In genomic region chr17:82103588-82104451, GRCh38 we compare ENCODE assay signal across 1 cellular context.
TF ChIP-seq lines count a peak whose summit lies in the region.

No MANE protein-coding gene starts in this region.

TF ChIP-seq in HepG2, 621 proteins besides CTCF, POLR2A, EP300 and RAD21 (continued from another document):
- TF ChIP-seq USF2 (IDR thresholded peaks at IDR 0.05; ENCODE audit: low read depth, low read length) = no peak
- peak; percentile 52; the same call in 1 of the 2 replicates for TF ChIP-seq USF2 (CRISPR knock-in tag; IDR thresholded peaks at IDR 0.05; ENCODE audit: borderline replicate concordance)
- TF ChIP-seq U2AF1 (optimal IDR thresholded peaks at IDR 0.05; ENCODE audit: low read depth, low read length) = no peak
- TF ChIP-seq NR2F1 (CRISPR knock-in tag; IDR thresholded peaks at IDR 0.05) = peak; percentile 77 to 79; a peak in 2 of 4 replicates
- TF ChIP-seq EEA1 (CRISPR knock-in tag; IDR thresholded peaks at IDR 0.05; ENCODE audit: borderline replicate concordance) = peak; percentile 76; the same call in 1 of the 2 replicates
- peak; percentile 59; the same call in 1 of the 2 replicates for TF ChIP-seq ZMYM3 (CRISPR knock-in tag; IDR thresholded peaks at IDR 0.05)
- TF ChIP-seq ZBTB33 (CRISPR knock-in tag; IDR thresholded peaks at IDR 0.05) = peak; percentile 61
- peak; percentile 64 for TF ChIP-seq ZNF121 (CRISPR knock-in tag; IDR thresholded peaks at IDR 0.05)
- TF ChIP-seq TRAFD1 (CRISPR knock-in tag; IDR thresholded peaks at IDR 0.05; ENCODE audit: borderline replicate concordance) = no peak
- TF ChIP-seq ATF6 (CRISPR knock-in tag; conservative IDR thresholded peaks at IDR 0.05) = no peak
- 0 out of 2 replicates have a peak, but pooled peaks have one; percentile 72 for TF ChIP-seq HNRNPL (IDR thresholded peaks at IDR 0.05; ENCODE audit: low read depth, low read length)
- peak; percentile 80; the same call in 1 of the 2 replicates for TF ChIP-seq KDM4B (CRISPR knock-in tag; IDR thresholded peaks at IDR 0.05)
- TF ChIP-seq ELK4 (CRISPR knock-in tag; IDR thresholded peaks at IDR 0.05; ENCODE audit: borderline replicate concordance) = no peak
- TF ChIP-seq HMG20B (CRISPR knock-in tag; conservative IDR thresholded peaks at IDR 0.05) = peak; percentile 90; the same call in 1 of the 2 replicates
- TF ChIP-seq MED1 (CRISPR knock-in tag; IDR thresholded peaks at IDR 0.05) = peak; percentile 95
- TF ChIP-seq MAFK (conservative IDR thresholded peaks at IDR 0.05 in 1 of 2, IDR thresholded peaks at IDR 0.05 in 1 of 2; ENCODE audit: low read length in 2 of 2) = no peak
- TF ChIP-seq ZBTB1 (CRISPR knock-in tag; IDR thresholded peaks at IDR 0.05; ENCODE audit: borderline replicate concordance) = no peak
- TF ChIP-seq SATB2 (CRISPR knock-in tag; IDR thresholded peaks at IDR 0.05) = 0 out of 2 replicates have a peak, but pooled peaks have one; percentile 29
- peak; percentile 65; the same call in 1 of the 2 replicates for TF ChIP-seq ZNF263 (CRISPR knock-in tag; IDR thresholded peaks at IDR 0.05)
- peak; percentile 42 for TF ChIP-seq SRSF1 (optimal IDR thresholded peaks at IDR 0.05; ENCODE audit: low read depth, low read length)
- TF ChIP-seq ZSCAN25 (CRISPR knock-in tag; IDR thresholded peaks at IDR 0.05) = peak; percentile 75; the same call in 1 of the 2 replicates
- TF ChIP-seq KLF9 (CRISPR knock-in tag; IDR thresholded peaks at IDR 0.05; ENCODE audit: low read depth) = no peak
- peak; percentile 76 for TF ChIP-seq HNF4A (CRISPR knock-in tag; IDR thresholded peaks at IDR 0.05)
- no peak for TF ChIP-seq ATM (IDR thresholded peaks at IDR 0.05; ENCODE audit: borderline replicate concordance)
- peak; percentile 55; the same call in 1 of the 2 replicates for TF ChIP-seq ZNF230 (CRISPR knock-in tag; IDR thresholded peaks at IDR 0.05)
TF ChIP-seq in HepG2: peak in this region for 338.
